20 cellular contexts compared by ENCODE assay signal in genomic region chr6:169046021-169046420, GRCh38.
DNase-seq lines count a peak whose midpoint lies in the region; ATAC-seq, FAIRE-seq and TF ChIP-seq lines count a peak whose summit lies in the region.
"Had no signal": no experiment of that assay in that cellular context is flagged by ENCODE, and none has a peak within 500 bp of the region (broad histone marks: within the 10 kb centered on the region; RNA-seq: fewer than 3 reads in every experiment).

No MANE protein-coding gene starts in this region.

- FAIRE-seq in G401.6 (lab: Jason Lieb, UNC) (peak; percentile 77), D721Med (lab: Jason Lieb, UNC) (no peak)
- FAIRE-seq: GM12892, H1 had no signal

- no peak overlapping the region for H3K4me3 ChIP-seq in fibroblast of the aortic adventitia (ENCODE audit: low read depth, low read length)
- H3K4me3 ChIP-seq: BLaER1, SK-N-MC had no signal

- DNase-seq in chondrocyte (ENCODE audit: low spot score) = no peak
- DNase-seq in fibroblast of the aortic adventitia (ENCODE audit: low read depth) = peak; percentile 51
- peak; percentile 20 for DNase-seq in stromal cell of bone marrow (ENCODE audit: low read depth)
- DNase-seq in D721Med (ENCODE audit: insufficient read length, low spot score) = no peak
- DNase-seq: CD4-positive, alpha-beta T cell; DND-41; Kasumi-1; NCI-H1417 treated with DMSO at 0.1 percent for 48 hours; NCI-H187; NCI-H446 treated with DMSO at 0.1 percent for 48 hours; NCI-H69; NK-92 treated with Interleukin-12 subunit alpha and Interleukin-12 subunit beta, amount 100 ng/mL, for 24 hours; SHP77 treated with DMSO at 0.1 percent for 48 hours had no signal

- no peaks in the 10 kb centered on the region for H3K9me3 Mint-ChIP-seq in chondrocyte (ENCODE audit: low read depth)
- H3K9me3 Mint-ChIP-seq: CD4-positive, alpha-beta T cell had no signal

- peaks cover 3% of the 10 kb centered on the region for H3K36me3 Mint-ChIP-seq in chondrocyte (ENCODE audit: low read depth)

- no peak for ATAC-seq in HG03039 (IDR thresholded peaks at IDR 0.05; ENCODE audit: unreplicated experiment)
- no peak for ATAC-seq in HG02970 (IDR thresholded peaks at IDR 0.05; ENCODE audit: low FRiP score, unreplicated experiment)

- H3K4me3 Mint-ChIP-seq in chondrocyte (ENCODE audit: unreplicated experiment) = no peak overlapping the region
- H3K4me3 Mint-ChIP-seq: CD4-positive, alpha-beta T cell had no signal

- H3K27me3 Mint-ChIP-seq in chondrocyte (ENCODE audit: low read depth) = no peaks in the 10 kb centered on the region

- peaks cover 48% of the 10 kb centered on the region for H3K4me1 Mint-ChIP-seq in chondrocyte (ENCODE audit: low read depth)

- TF ChIP-seq CTCF in chondrocyte (IDR thresholded peaks at IDR 0.05) (no peak), fibroblast of the aortic adventitia (IDR thresholded peaks at IDR 0.05; ENCODE audit: insufficient read depth, low read length) (no peak), D721Med (IDR thresholded peaks at IDR 0.05; ENCODE audit: insufficient read depth, missing control alignments) (no peak)

- peak overlapping the region; percentile 84 for H3K27ac Mint-ChIP-seq in chondrocyte (ENCODE audit: unreplicated experiment)
- H3K27ac Mint-ChIP-seq: CD4-positive, alpha-beta T cell had no signal

Comparison
In these comparisons a context has a peak if more than half of its experiments do, and no peak if none do; other contexts are left out.
1. DNase-seq: peak in fibroblast of the aortic adventitia (single experiment) and stromal cell of bone marrow (single experiment); none in chondrocyte (single experiment) and D721Med (single experiment).